8 cellular contexts compared by ENCODE assay signal in the genomic region with DNA sequence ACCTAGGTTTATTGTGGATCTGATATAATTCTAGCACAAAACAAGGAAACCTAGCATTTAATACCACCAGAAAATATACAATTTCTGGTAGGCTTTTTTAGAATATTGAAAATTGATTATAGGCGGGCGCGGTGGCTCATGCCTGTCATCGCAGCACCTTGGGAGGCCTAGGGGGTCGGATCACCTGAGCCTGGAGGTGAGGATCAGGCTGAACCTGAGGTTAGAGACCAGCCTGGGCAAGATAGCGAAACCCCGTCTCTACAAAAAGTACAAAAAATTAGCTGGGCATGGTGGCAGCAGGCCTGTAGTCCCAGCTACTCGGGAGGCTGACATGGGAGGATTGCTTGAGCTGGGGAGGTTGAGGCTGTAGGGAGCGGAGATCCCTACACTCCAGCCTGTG. TPM values are rescaled to one million over a fixed set of nuclear protein-coding genes. Genes with fewer than 3 reads are reported as not detected.
DNase-seq lines count a peak whose midpoint lies in the region; ATAC-seq and TF ChIP-seq lines count a peak whose summit lies in the region.

No MANE protein-coding gene starts in this region.

- no peaks in the 10 kb centered on the region for H3K27me3 ChIP-seq in mammary epithelial cell (ENCODE audit: insufficient read depth, low read length)

- H3K4me3 Mint-ChIP-seq in stimulated activated naive CD8-positive, alpha-beta T cell treated with anti-CD3 and anti-CD28 coated beads, Interleukin-15, Interleukin-2, amounts not matched to agents 100 ng/mL and 50 ng/mL, for 24 hours = peak overlapping the region; percentile 95

- H3K27ac Mint-ChIP-seq in stimulated activated naive CD8-positive, alpha-beta T cell treated with anti-CD3 and anti-CD28 coated beads, Interleukin-15, Interleukin-2, amounts not matched to agents 100 ng/mL and 50 ng/mL, for 24 hours = peak overlapping the region; percentile 99

- no peaks in the 10 kb centered on the region for H3K9me3 Mint-ChIP-seq in stimulated activated naive CD8-positive, alpha-beta T cell treated with anti-CD3 and anti-CD28 coated beads, Interleukin-15, Interleukin-2, amounts not matched to agents 100 ng/mL and 50 ng/mL, for 24 hours

- intact Hi-C loops in mammary epithelial cell (cut with micrococcal nuclease) = no loop called here
- intact Hi-C loops in mucosa of descending colon (cut with DNase I, micrococcal nuclease) = no loop called here

- ATAC-seq in stimulated activated naive CD8-positive, alpha-beta T cell treated with anti-CD3 and anti-CD28 coated beads, Interleukin-15, Interleukin-2, amounts not matched to agents 100 U/mL and 50 U/mL, for 24 hours = no peak
- ATAC-seq in mucosa of descending colon (no peak), GM18867 (IDR thresholded peaks at IDR 0.05; ENCODE audit: unreplicated experiment) (no peak)

- peaks cover 16% of the 10 kb centered on the region for H3K36me3 Mint-ChIP-seq in stimulated activated naive CD8-positive, alpha-beta T cell treated with anti-CD3 and anti-CD28 coated beads, Interleukin-15, Interleukin-2, amounts not matched to agents 100 ng/mL and 50 ng/mL, for 24 hours (ENCODE audit: low read depth)

- H3K4me3 ChIP-seq in mammary epithelial cell (replicated peaks in 1 of 3; ENCODE audit: insufficient read depth in 1 of 3, low read depth in 2 of 3, low read length in 3 of 3) (peak overlapping the region; percentile 91 to 99 (median 98)), mucosa of descending colon (peak overlapping the region; percentile 79)

- peak overlapping the region; percentile 86 for H2AFZ ChIP-seq in mammary epithelial cell (ENCODE audit: low read depth, low read length)

- H3K79me2 ChIP-seq in mammary epithelial cell (ENCODE audit: insufficient read depth, low read length) = peaks cover 52% of the 10 kb centered on the region

- TF ChIP-seq CTCF in mammary epithelial cell (conservative IDR thresholded peaks at IDR 0.05 in 1 of 2, IDR thresholded peaks at IDR 0.05 in 1 of 2; ENCODE audit: extremely low read depth in 1 of 2, insufficient read depth in 1 of 2, low read depth in 1 of 2, low read length in 2 of 2) = no peak
- TF ChIP-seq CTCF in mucosa of descending colon (IDR thresholded peaks at IDR 0.05) = no peak

- 28% methylated on average over 6 of the region's 9 CpGs for WGBS in mammary epithelial cell (ENCODE audit: low coverage, missing lambda C conversion rate)

- in situ Hi-C loops in mammary epithelial cell (cut with MboI; ENCODE audit: low sequenced_read_pairs in 2 of 2) (no loop called here), ACHN (cut with HindIII; ENCODE audit: low pct_ligation_motif_present, low pct_unique_long_range_greater_than_20kb, low sequenced_read_pairs) (no loop called here)

- no peaks in the 10 kb centered on the region for H3K27me3 Mint-ChIP-seq in stimulated activated naive CD8-positive, alpha-beta T cell treated with anti-CD3 and anti-CD28 coated beads, Interleukin-15, Interleukin-2, amounts not matched to agents 100 ng/mL and 50 ng/mL, for 24 hours

- H3K9me3 ChIP-seq in mammary epithelial cell (replicated peaks; ENCODE audit: insufficient read depth, low read length) (no peaks in the 10 kb centered on the region), mucosa of descending colon (no peaks in the 10 kb centered on the region)

- no peak for DNase-seq in stimulated activated naive CD8-positive, alpha-beta T cell treated with anti-CD3 and anti-CD28 coated beads, Interleukin-15, Interleukin-2, amounts not matched to agents 100 U/mL and 50 U/mL, for 24 hours
- DNase-seq in mammary epithelial cell (no peak), mucosa of descending colon (peak in 2 of 3 donors; percentile 10 to 37), ACHN (no peak), C1 segment of cervical spinal cord (lab: John Stamatoyannopoulos, UW) (no peak)
- DNase-seq in activated CD4-positive, alpha-beta T cell treated with anti-CD3 and anti-CD28 coated beads for 48 hours = no peak

- H3K36me3 ChIP-seq in mammary epithelial cell (ENCODE audit: insufficient read depth, low read length) (no peaks in the 10 kb centered on the region), mucosa of descending colon (ENCODE audit: low read depth) (no peaks in the 10 kb centered on the region)

- no TSS peak for BruUV-seq in mammary epithelial cell (replicated peaks; lab: Mats Ljungman, UMichigan)

- H3K4me2 ChIP-seq in mammary epithelial cell (ENCODE audit: insufficient read depth, low read depth, low read length) = peak overlapping the region; percentile 91

- CTCF ChIA-PET in mammary epithelial cell (lab: Charles Lee; ENCODE audit: low non-redundant PET) = interaction anchor here (0.6 to 0.7 kb wide), 2 partner anchors 9 to 32 kb away, joined by 3 read pairs; no protein-coding TSS in a partner anchor

- H3K9ac ChIP-seq in mammary epithelial cell (ENCODE audit: insufficient read depth, low read length) = peak overlapping the region; percentile 66

- H3K27ac ChIP-seq in mammary epithelial cell (ENCODE audit: insufficient read depth, low read depth, low read length) = peak overlapping the region; percentile 63

- H3K4me1 Mint-ChIP-seq in stimulated activated naive CD8-positive, alpha-beta T cell treated with anti-CD3 and anti-CD28 coated beads, Interleukin-15, Interleukin-2, amounts not matched to agents 100 ng/mL and 50 ng/mL, for 24 hours (ENCODE audit: low read depth) = peaks cover 37% of the 10 kb centered on the region

- no peaks in the 10 kb centered on the region for H4K20me1 ChIP-seq in mammary epithelial cell (ENCODE audit: insufficient read depth, low read length)

- peaks cover 20% of the 10 kb centered on the region for H3K4me1 ChIP-seq in mammary epithelial cell (ENCODE audit: insufficient read depth, low read length)
- peaks cover 18% of the 10 kb centered on the region for H3K4me1 ChIP-seq in mucosa of descending colon (ENCODE audit: low read depth)

- dilution Hi-C loops in mammary epithelial cell (cut with HindIII; ENCODE audit: low sequenced_read_pairs) = no loop called here

RNA-seq across cellular contexts. Expression of a gene that starts 0.9 kb away (rescaled TPM):
- total RNA-seq in mammary epithelial cell = 10 to 100 TPM; 42.2 to 72.5 TPM
- polyA plus RNA-seq in mammary epithelial cell = 24.5 TPM
- polyA minus RNA-seq in mammary epithelial cell = 72.0 TPM
- total RNA-seq in mucosa of descending colon = 10 to 100 TPM; 51.5 to 51.9 (median 51.9) TPM

Comparison
In these comparisons a context has a peak if more than half of its experiments do, and no peak if none do; other contexts are left out.
1. DNase-seq: peak in mucosa of descending colon (2 of 3); none in stimulated activated naive CD8-positive, alpha-beta T cell treated with anti-CD3 and anti-CD28 coated beads, Interleukin-15, Interleukin-2, amounts not matched to agents 100 U/mL and 50 U/mL, for 24 hours (single experiment), mammary epithelial cell (single experiment), ACHN (single experiment), activated CD4-positive, alpha-beta T cell treated with anti-CD3 and anti-CD28 coated beads for 48 hours (single experiment) and C1 segment of cervical spinal cord (0 of 14).